Comparison of ENCODE assay signal across 12 cellular contexts in genomic region chr2:145764631-145765030, GRCh38.
A peak's percentile ranks its signal among the peaks of the same experiment; 100 is the strongest.
DNase-seq lines count a peak whose midpoint lies in the region; ATAC-seq and TF ChIP-seq lines count a peak whose summit lies in the region.
"Had no signal": no experiment of that assay in that cellular context is flagged by ENCODE, and none has a peak within 500 bp of the region (broad histone marks: within the 10 kb centered on the region; RNA-seq: fewer than 3 reads in every experiment).

No MANE protein-coding gene starts in this region.

- no peaks in the 10 kb centered on the region for H3K9me3 ChIP-seq in osteoblast (ENCODE audit: low read depth, low read length)
- H3K9me3 ChIP-seq: MG63 had no signal

- peaks cover 11% of the 10 kb centered on the region for H3K4me1 ChIP-seq in osteoblast (ENCODE audit: insufficient read depth, low read length)

- H4K20me1 ChIP-seq in osteoblast (ENCODE audit: insufficient read depth, low read length) = no peaks in the 10 kb centered on the region

- in situ Hi-C loops in astrocyte of the spinal cord (cut with HindIII; ENCODE audit: low sequenced_read_pairs) = no loop called here

- no peaks in the 10 kb centered on the region for H3K27me3 ChIP-seq in osteoblast (ENCODE audit: insufficient read depth, low read length)
- H3K27me3 ChIP-seq: MG63 had no signal

- ATAC-seq in HG02938 (IDR thresholded peaks at IDR 0.05; ENCODE audit: unreplicated experiment) (no peak), omental fat pad (ENCODE audit: low FRiP score) (no peak)

- TF ChIP-seq CTCF in astrocyte of the spinal cord (IDR thresholded peaks at IDR 0.05; ENCODE audit: low read depth, low read length) (no peak), osteoblast (IDR thresholded peaks at IDR 0.05; ENCODE audit: extremely low read depth, low read depth, low read length) (no peak), omental fat pad (IDR thresholded peaks at IDR 0.05) (no peak)

- H3K79me2 ChIP-seq in osteoblast (ENCODE audit: insufficient read depth, low read length) = no peaks in the 10 kb centered on the region

- H3K4me3 ChIP-seq in astrocyte of the spinal cord (ENCODE audit: low read depth, low read length) (no peak overlapping the region), osteoblast (ENCODE audit: insufficient read depth, low read length) (no peak overlapping the region)
- H3K4me3 ChIP-seq: MG63 had no signal

- no peaks in the 10 kb centered on the region for H3K36me3 ChIP-seq in osteoblast (ENCODE audit: insufficient read depth, low read length)
- H3K36me3 ChIP-seq: MG63 had no signal

- peak; percentile 87 for DNase-seq in DMS79 (lab: John Stamatoyannopoulos, UW)
- DNase-seq in NCI-H187 (lab: John Stamatoyannopoulos, UW) = peak; percentile 40 to 79
- DNase-seq in astrocyte of the spinal cord (ENCODE audit: low read depth, low spot score) = peak; percentile 10
- peak; percentile 8 for DNase-seq in osteoblast (ENCODE audit: insufficient read length, low spot score, missing footprints)
- DNase-seq in foreskin melanocyte = no peak
- DNase-seq in stimulated activated CD4-positive, alpha-beta T cell treated with anti-CD3 and anti-CD28 coated beads, Interleukin-4, amount 100 ng/mL, for 24 hours = no peak
- DNase-seq in omental fat pad (ENCODE audit: low spot score) = no peak
- DNase-seq: activated CD4-positive, alpha-beta T cell treated with anti-CD3 and anti-CD28 coated beads, Interleukin-2, amount 10 ng/mL, durations not matched to agents 24 days and 14 days; MG63; stimulated activated CD4-positive, alpha-beta T cell treated with anti-CD3 and anti-CD28 coated beads, Interleukin-4, amount 100 ng/mL, for 4 hours; T-helper 1 cell had no signal

- peak overlapping the region; percentile 2 for H3K4me2 ChIP-seq in osteoblast (ENCODE audit: insufficient read depth, low read length)

- H3K27ac ChIP-seq in osteoblast (ENCODE audit: low read depth, low read length) = no peak overlapping the region

- no peak overlapping the region for H2AFZ ChIP-seq in osteoblast (ENCODE audit: low read length)

Comparison
In these comparisons a context has a peak if more than half of its experiments do, and no peak if none do; other contexts are left out.
1. DNase-seq: peak in DMS79 (single experiment), NCI-H187 (2 of 2), astrocyte of the spinal cord (single experiment) and osteoblast (single experiment); none in foreskin melanocyte (single experiment), stimulated activated CD4-positive, alpha-beta T cell treated with anti-CD3 and anti-CD28 coated beads, Interleukin-4, amount 100 ng/mL, for 24 hours (single experiment) and omental fat pad (single experiment).